18 cellular contexts compared by ENCODE assay signal in the genomic region with DNA sequence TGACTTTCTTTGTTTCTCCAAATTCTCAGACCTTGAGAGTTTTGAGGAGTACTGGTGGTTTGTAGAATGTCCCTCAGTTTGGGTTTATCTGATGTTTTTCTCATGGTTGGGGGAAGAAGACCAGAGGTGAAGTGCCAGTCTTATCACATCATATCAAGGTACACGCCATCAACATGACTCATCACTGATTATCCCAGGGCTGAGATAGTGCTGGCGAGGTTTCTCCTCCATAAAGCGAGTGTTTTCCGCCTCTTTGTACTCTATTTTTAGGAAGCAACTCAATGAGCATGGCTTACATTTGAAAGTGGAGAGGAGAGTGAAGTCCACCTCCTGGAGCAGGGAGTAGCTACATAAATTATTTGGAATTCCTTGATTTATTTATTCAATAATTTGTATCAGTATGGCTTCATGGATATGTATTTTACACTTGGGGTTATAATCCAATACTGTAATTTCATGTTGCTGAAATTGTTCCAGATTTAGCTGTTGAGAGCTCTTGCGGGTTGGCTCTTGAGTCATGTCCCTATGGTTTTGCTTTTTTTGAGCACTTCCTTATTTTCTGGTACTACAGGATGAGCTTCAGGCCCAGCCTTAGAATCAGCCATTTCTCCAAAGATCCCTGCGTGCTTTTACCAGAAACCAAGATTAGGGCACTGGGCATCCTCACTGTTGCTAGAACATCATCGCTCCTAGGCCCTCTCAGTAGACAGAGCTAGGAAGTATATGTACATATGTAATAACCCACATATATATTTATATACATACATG. TPM values are rescaled to one million over a fixed set of nuclear protein-coding genes. Genes with fewer than 3 reads are reported as not detected.
DNase-seq lines count a peak whose midpoint lies in the region; ATAC-seq and TF ChIP-seq lines count a peak whose summit lies in the region.
"Had no signal": no experiment of that assay in that cellular context is flagged by ENCODE, and none has a peak within 500 bp of the region (broad histone marks: within the 10 kb centered on the region; RNA-seq: fewer than 3 reads in every experiment).

No MANE protein-coding gene starts in this region.

- no peaks in the 10 kb centered on the region for H3K36me3 ChIP-seq in HEK293 (ENCODE audit: control insufficient read depth in 2 of 2, insufficient read depth in 1 of 2, low read length in 2 of 2)
- no peaks in the 10 kb centered on the region for H3K36me3 ChIP-seq in brain microvascular endothelial cell (replicated peaks)
- no peaks in the 10 kb centered on the region for H3K36me3 ChIP-seq in naive thymus-derived CD4-positive, alpha-beta T cell (ENCODE audit: control insufficient read depth in 2 of 3, insufficient read depth in 3 of 3, low read length in 3 of 3)
- H3K36me3 ChIP-seq in ovary: no peaks in the 10 kb centered on the region
- H3K36me3 ChIP-seq: tibial artery had no signal

- no peak for TF ChIP-seq CTCF in HEK293 (tag by site-specific recombination; IDR thresholded peaks at IDR 0.05)
- no peak for TF ChIP-seq CTCF in brain microvascular endothelial cell (IDR thresholded peaks at IDR 0.05; ENCODE audit: low read depth, low read length, missing control alignments)
- no peak for TF ChIP-seq CTCF in ovary (IDR thresholded peaks at IDR 0.05)

- H3K4me3 ChIP-seq in HEK293 (ENCODE audit: low read depth, low read length) (no peak overlapping the region), brain microvascular endothelial cell (ENCODE audit: low read depth, low read length) (no peak overlapping the region), ovary (no peak overlapping the region)
- no peak overlapping the region for H3K4me3 ChIP-seq in naive thymus-derived CD4-positive, alpha-beta T cell (ENCODE audit: low read length)
- H3K4me3 ChIP-seq: tibial artery had no signal

- peak; percentile 75 for ATAC-seq in naive thymus-derived CD4-positive, alpha-beta T cell

- DNase-seq in NOMO-1 treated with dmso at 0.1 percent for 144 hours (lab: John Stamatoyannopoulos, UW; ENCODE audit: unreplicated experiment): peak; percentile 51
- DNase-seq in brain microvascular endothelial cell: peak; percentile 40
- DNase-seq in naive thymus-derived CD4-positive, alpha-beta T cell: no peak
- no peak for DNase-seq in NCI-H128 (lab: John Stamatoyannopoulos, UW; ENCODE audit: unreplicated experiment)
- DNase-seq in NCI-H1694 treated with DMSO at 0.1 percent for 48 hours (lab: John Stamatoyannopoulos, UW): no peak
- no peak for DNase-seq in ovary
- DNase-seq in stimulated activated CD4-positive, alpha-beta T cell treated with anti-CD3 and anti-CD28 coated beads, Interleukin-12 subunit alpha, Interleukin-12 subunit beta, amount 100 ng/mL, for 4 hours: no peak
- DNase-seq: activated CD4-positive, alpha-beta T cell treated with anti-CD3 and anti-CD28 coated beads, Interleukin-2, amount 50 U/mL, for 4 hours; amniotic stem cell; CD4-positive, CD25-positive, alpha-beta regulatory T cell; glutamatergic neuron; kidney glomerular epithelial cell; naive B cell; NCI-H1930; NCI-H526; T1000; tibial artery had no signal

- intact Hi-C loops in naive thymus-derived CD4-positive, alpha-beta T cell (cut with micrococcal nuclease): no loop called here
- intact Hi-C loops in ovary (cut with DNase I): no loop called here

- no peak overlapping the region for H3K4me3 Mint-ChIP-seq in naive thymus-derived CD4-positive, alpha-beta T cell
- H3K4me3 Mint-ChIP-seq: CD4-positive, CD25-positive, alpha-beta regulatory T cell; naive B cell had no signal

- H3K36me3 Mint-ChIP-seq in naive thymus-derived CD4-positive, alpha-beta T cell: peaks cover 0 to 8% (median 0%) of the 10 kb centered on the region in 5 donors

- H3K27ac Mint-ChIP-seq in naive thymus-derived CD4-positive, alpha-beta T cell: no peak overlapping the region
- H3K27ac Mint-ChIP-seq: CD4-positive, CD25-positive, alpha-beta regulatory T cell; naive B cell had no signal

- H3K4me1 ChIP-seq in HEK293 (ENCODE audit: control insufficient read depth, insufficient read depth, low read length): no peaks in the 10 kb centered on the region
- peaks cover 0 to 6% of the 10 kb centered on the region in 2 donors for H3K4me1 ChIP-seq in naive thymus-derived CD4-positive, alpha-beta T cell (ENCODE audit: control insufficient read depth in 2 of 2, insufficient read depth in 2 of 2, low read length in 2 of 2)
- H3K4me1 ChIP-seq in ovary (ENCODE audit: insufficient read depth): no peaks in the 10 kb centered on the region
- H3K4me1 ChIP-seq: tibial artery had no signal

- POLR2A ChIA-PET in HEK293 (lab: Yijun Ruan, JAX): no interaction called here
- POLR2A ChIA-PET in naive thymus-derived CD4-positive, alpha-beta T cell (lab: Charles Lee): no interaction called here

- no peak overlapping the region for H3K27ac ChIP-seq in HEK293 (ENCODE audit: extremely low read depth, low read depth, low read length)
- no peak overlapping the region for H3K27ac ChIP-seq in brain microvascular endothelial cell
- no peak overlapping the region for H3K27ac ChIP-seq in naive thymus-derived CD4-positive, alpha-beta T cell (ENCODE audit: low read depth, low read length)
- H3K27ac ChIP-seq in ovary: no peak overlapping the region
- H3K27ac ChIP-seq: tibial artery had no signal

- H3K27me3 ChIP-seq in brain microvascular endothelial cell (replicated peaks): peaks cover 5% of the 10 kb centered on the region
- no peaks in the 10 kb centered on the region for H3K27me3 ChIP-seq in naive thymus-derived CD4-positive, alpha-beta T cell (ENCODE audit: control insufficient read depth in 2 of 2, insufficient read depth in 2 of 2, low read length in 2 of 2)
- no peaks in the 10 kb centered on the region for H3K27me3 ChIP-seq in ovary
- H3K27me3 ChIP-seq: tibial artery had no signal

- H3K9me3 ChIP-seq in HEK293 (ENCODE audit: control insufficient read depth, insufficient read depth, low read depth, low read length) (no peaks in the 10 kb centered on the region; the same call in 1 of the 2 replicates), ovary (no peaks in the 10 kb centered on the region)
- no peaks in the 10 kb centered on the region for H3K9me3 ChIP-seq in naive thymus-derived CD4-positive, alpha-beta T cell (ENCODE audit: control insufficient read depth in 2 of 3, low read length in 3 of 3)

- no peak for TF ChIP-seq EP300 in ovary (IDR thresholded peaks at IDR 0.05)

- CTCF ChIA-PET in HEK293 (lab: Yijun Ruan, JAX): interaction anchor here (0.6 to 2.1 kb wide), 8 partner anchors 11 to 1393 kb away, joined by 3 to 16 read pairs (median 3); no protein-coding TSS in a partner anchor
- CTCF ChIA-PET in naive thymus-derived CD4-positive, alpha-beta T cell (lab: Charles Lee): interaction anchor here (1.0 kb wide), 1 partner anchor 63 kb away, joined by 3 read pairs; no protein-coding TSS in a partner anchor

- 81 to 87% (median 83%) methylated on average over 7 of the region's 7 CpGs for WGBS in ovary, 3 donors

- H3K27me3 Mint-ChIP-seq in naive thymus-derived CD4-positive, alpha-beta T cell: peaks cover 20 to 43% (median 38%) of the 10 kb centered on the region in 5 donors

- H3K9me3 Mint-ChIP-seq in naive thymus-derived CD4-positive, alpha-beta T cell: peaks cover 0 to 28% (median 10%) of the 10 kb centered on the region in 11 donors

- H3K4me1 Mint-ChIP-seq in naive thymus-derived CD4-positive, alpha-beta T cell: peaks cover 0 to 28% (median 6%) of the 10 kb centered on the region in 7 donors
- H3K4me1 Mint-ChIP-seq: CD4-positive, CD25-positive, alpha-beta regulatory T cell had no signal

- TF ChIP-seq POLR2A in ovary (IDR thresholded peaks at IDR 0.05): no peak

- in situ Hi-C loops in brain microvascular endothelial cell (cut with HindIII; ENCODE audit: low pct_ligation_motif_present, low sequenced_read_pairs): no loop called here

RNA-seq across cellular contexts. Expression of gene DCANP1, which starts 23.8 kb away (rescaled TPM):
- total RNA-seq in naive thymus-derived CD4-positive, alpha-beta T cell: under 1 TPM in 2 of 5 experiments, not detected in 3; 0.16 to 0.59 TPM
- not detected for polyA plus RNA-seq in naive thymus-derived CD4-positive, alpha-beta T cell
- under 1 TPM in 1 of 7 donors, not detected in 6; 0.08 TPM for total RNA-seq in ovary
- not detected for polyA plus RNA-seq in ovary
- total RNA-seq: CD4-positive, CD25-positive, alpha-beta regulatory T cell had no signal
- polyA plus RNA-seq: CD4-positive, CD25-positive, alpha-beta regulatory T cell had no signal

RNA-seq across cellular contexts. Expression of gene MACROH2A1, which starts 24.3 kb away (rescaled TPM):
- 100 to 1,000 TPM; 109 to 288 (median 140) TPM for total RNA-seq in naive thymus-derived CD4-positive, alpha-beta T cell
- polyA plus RNA-seq in naive thymus-derived CD4-positive, alpha-beta T cell: 100 to 1,000 TPM; 123 to 133 TPM
- 100 to 1,000 TPM in 4 of 7 donors, 10 to 100 TPM in 3; 81.3 to 157 (median 102) TPM for total RNA-seq in ovary
- 100 to 1,000 TPM in 1 of 2 donors, 10 to 100 TPM in 1; 71.7 to 139 TPM for polyA plus RNA-seq in ovary

RNA-seq across cellular contexts. Expression of gene TIFAB, which starts 28.8 kb away (rescaled TPM):
- 1 to 10 TPM in 1 of 5 experiments, under 1 TPM in 2, not detected in 2; 0.05 to 1.1 (median 0.08) TPM for total RNA-seq in naive thymus-derived CD4-positive, alpha-beta T cell
- polyA plus RNA-seq in naive thymus-derived CD4-positive, alpha-beta T cell: not detected
- total RNA-seq in ovary: under 1 TPM in 2 of 7 donors, not detected in 5; 0.05 to 0.08 TPM
- polyA plus RNA-seq in ovary: under 1 TPM in 1 of 2 donors, not detected in 1; 0.33 TPM
- total RNA-seq: CD4-positive, CD25-positive, alpha-beta regulatory T cell had no signal
- polyA plus RNA-seq: CD4-positive, CD25-positive, alpha-beta regulatory T cell had no signal

Comparison
In these comparisons a context has a peak if more than half of its experiments do, and no peak if none do; other contexts are left out.
1. DNase-seq: peak in NOMO-1 treated with dmso at 0.1 percent for 144 hours (single experiment) and brain microvascular endothelial cell (single experiment); none in naive thymus-derived CD4-positive, alpha-beta T cell (0 of 9), NCI-H128 (single experiment), NCI-H1694 treated with DMSO at 0.1 percent for 48 hours (single experiment), ovary (0 of 5) and stimulated activated CD4-positive, alpha-beta T cell treated with anti-CD3 and anti-CD28 coated beads, Interleukin-12 subunit alpha, Interleukin-12 subunit beta, amount 100 ng/mL, for 4 hours (single experiment).